ENCODE assay signal across 11 cellular contexts in genomic region chr4:182642831-182643230, GRCh38.
DNase-seq lines count a peak whose midpoint lies in the region; ATAC-seq and TF ChIP-seq lines count a peak whose summit lies in the region.
"Had no signal": no experiment of that assay in that cellular context is flagged by ENCODE, and none has a peak within 500 bp of the region (broad histone marks: within the 10 kb centered on the region; RNA-seq: fewer than 3 reads in every experiment).

No MANE protein-coding gene starts in this region.

- no peak overlapping the region for H3K4me3 ChIP-seq in left ventricle myocardium inferior
- H3K4me3 ChIP-seq in choroid plexus epithelial cell (ENCODE audit: low read depth, low read length): no peak overlapping the region

- DNase-seq in left ventricle myocardium inferior (no peak), Right ventricle myocardium superior (no peak), choroid plexus epithelial cell (ENCODE audit: low read depth) (peak; percentile 93), AG08396 (ENCODE audit: low spot score) (no peak), immature natural killer cell (no peak), NCI-H187 treated with DMSO at 0.1 percent for 48 hours (lab: John Stamatoyannopoulos, UW) (no peak), CD14-positive monocyte (ENCODE audit: low spot score) (no peak)
- DNase-seq: C1 segment of cervical spinal cord had no signal

- peak; percentile 13 for TF ChIP-seq CTCF in left ventricle myocardium inferior (IDR thresholded peaks at IDR 0.05; ENCODE audit: borderline replicate concordance)
- TF ChIP-seq CTCF in choroid plexus epithelial cell (conservative IDR thresholded peaks at IDR 0.05; ENCODE audit: low read depth, low read length): peak; percentile 47
- TF ChIP-seq CTCF in CD14-positive monocyte (IDR thresholded peaks at IDR 0.05): no peak

- no peak for ATAC-seq in Right ventricle myocardium superior (ENCODE audit: poor library complexity)
- ATAC-seq in HG03565 (IDR thresholded peaks at IDR 0.05; ENCODE audit: unreplicated experiment): peak; percentile 79

- H3K27ac Mint-ChIP-seq in immature natural killer cell (no peak overlapping the region), CD14-positive monocyte (no peak overlapping the region)
- H3K27ac Mint-ChIP-seq: activated T-helper 2 cell treated with anti-CD3 and anti-CD28 coated beads, Interferon-gamma antibody, Interleukin-2, Interleukin-4, amounts not matched to agents 10 μg/mL and 5 μg/mL and 100 μg/mL, durations not matched to agents 14 hours and 24 hours and 36 hours had no signal

- intact Hi-C loops in left ventricle myocardium inferior (cut with micrococcal nuclease) (no loop called here), Right ventricle myocardium superior (cut with DNase I) (no loop called here), CD14-positive monocyte (cut with micrococcal nuclease) (no loop called here)

- H3K27me3 Mint-ChIP-seq in immature natural killer cell (ENCODE audit: low read depth in 3 of 3) (peaks cover 0 to 3% (median 2%) of the 10 kb centered on the region in 3 donors), CD14-positive monocyte (ENCODE audit: low read depth in 3 of 3) (no peaks in the 10 kb centered on the region)

- H3K27ac ChIP-seq in left ventricle myocardium inferior (replicated peaks): no peak overlapping the region
- H3K27ac ChIP-seq: parathyroid adenoma had no signal

- H3K4me3 Mint-ChIP-seq in immature natural killer cell (no peak overlapping the region), CD14-positive monocyte (no peak overlapping the region)

- no peaks in the 10 kb centered on the region for H3K36me3 ChIP-seq in left ventricle myocardium inferior

- peaks cover 25% of the 10 kb centered on the region for H3K9me3 ChIP-seq in left ventricle myocardium inferior (replicated peaks)

- H3K27me3 ChIP-seq in left ventricle myocardium inferior (ENCODE audit: low read depth): no peaks in the 10 kb centered on the region

- peaks cover 20% of the 10 kb centered on the region for H3K4me1 ChIP-seq in left ventricle myocardium inferior
- H3K4me1 ChIP-seq: parathyroid adenoma had no signal

- no peaks in the 10 kb centered on the region for H3K4me1 Mint-ChIP-seq in immature natural killer cell
- no peaks in the 10 kb centered on the region for H3K4me1 Mint-ChIP-seq in CD14-positive monocyte

- H3K36me3 Mint-ChIP-seq in immature natural killer cell (no peaks in the 10 kb centered on the region), CD14-positive monocyte (no peaks in the 10 kb centered on the region)

- H3K9me3 Mint-ChIP-seq in immature natural killer cell (peaks cover 0 to 13% (median 0%) of the 10 kb centered on the region in 6 donors), CD14-positive monocyte (peaks cover 0 to 2% (median 1%) of the 10 kb centered on the region in 7 donors)
- H3K9me3 Mint-ChIP-seq: activated T-helper 2 cell treated with anti-CD3 and anti-CD28 coated beads, Interferon-gamma antibody, Interleukin-2, Interleukin-4, amounts not matched to agents 10 μg/mL and 5 μg/mL and 100 μg/mL, durations not matched to agents 14 hours and 24 hours and 36 hours had no signal
